Comparison of ENCODE assay signal across 1 cellular context in genomic region chr19:16661480-16662034, GRCh38.
TF ChIP-seq lines count a peak whose summit lies in the region.

No MANE protein-coding gene starts in this region.

TF ChIP-seq in GM12878, 131 proteins besides CTCF, POLR2A, EP300 and RAD21 (continued from another document):
- peak in 1 of 2 experiments; percentile 38; a peak in 1 of 4 replicates for TF ChIP-seq IKZF2 (IDR thresholded peaks at IDR 0.05)
- no peak for TF ChIP-seq HDGF (IDR thresholded peaks at IDR 0.05)
- no peak for TF ChIP-seq RELB (IDR thresholded peaks at IDR 0.05; ENCODE audit: low read depth)
- TF ChIP-seq KAT2A (conservative IDR thresholded peaks at IDR 0.05; ENCODE audit: control insufficient read depth, low read depth, low read length): no peak
- TF ChIP-seq KDM1A (IDR thresholded peaks at IDR 0.05; ENCODE audit: borderline replicate concordance): no peak
- 0 out of 2 replicates have a peak, but pooled peaks have one; percentile 23 for TF ChIP-seq BACH1 (IDR thresholded peaks at IDR 0.05; ENCODE audit: borderline replicate concordance)
- TF ChIP-seq SMAD1 (IDR thresholded peaks at IDR 0.05; ENCODE audit: low read depth, partially characterized antibody): no peak
- peak; percentile 84 for TF ChIP-seq TCF12 (IDR thresholded peaks at IDR 0.05; ENCODE audit: low read depth, low read length)
- no peak for TF ChIP-seq NRF1 (conservative IDR thresholded peaks at IDR 0.05; ENCODE audit: low read depth, low read length)
- no peak for TF ChIP-seq ATF2 (IDR thresholded peaks at IDR 0.05; ENCODE audit: low read length)
- TF ChIP-seq IKZF1 (conservative IDR thresholded peaks at IDR 0.05): no peak; the same call in 1 of the 2 replicates
- TF ChIP-seq SIN3A (IDR thresholded peaks at IDR 0.05; ENCODE audit: low read depth, low read length): no peak
- TF ChIP-seq ZBTB4 (CRISPR knock-in tag; IDR thresholded peaks at IDR 0.05): no peak
- TF ChIP-seq ZNF24 (IDR thresholded peaks at IDR 0.05): no peak
- TF ChIP-seq ZNF207 (IDR thresholded peaks at IDR 0.05; ENCODE audit: borderline replicate concordance): no peak
- TF ChIP-seq TCF3 (IDR thresholded peaks at IDR 0.05; ENCODE audit: borderline replicate concordance, insufficient read depth, low read depth, low read length): peak; percentile 82
- TF ChIP-seq ATF3 (IDR thresholded peaks at IDR 0.05; ENCODE audit: borderline replicate concordance, extremely low read depth, low read depth, low read length): no peak
- TF ChIP-seq NBN (IDR thresholded peaks at IDR 0.05): peak; percentile 59; the same call in 1 of the 2 replicates
- no peak for TF ChIP-seq TCF7 (IDR thresholded peaks at IDR 0.05; ENCODE audit: borderline replicate concordance)
- no peak for TF ChIP-seq PRDM15 (CRISPR knock-in tag; IDR thresholded peaks at IDR 0.05)
- TF ChIP-seq RUNX3 (IDR thresholded peaks at IDR 0.05; ENCODE audit: low read length): peak; percentile 85
- peak; percentile 44; the same call in 1 of the 2 replicates for TF ChIP-seq MTA2 (IDR thresholded peaks at IDR 0.05; ENCODE audit: low read depth)
- TF ChIP-seq GATAD2B (conservative IDR thresholded peaks at IDR 0.05; ENCODE audit: low read depth): peak; percentile 60
- no peak for TF ChIP-seq MYC (IDR thresholded peaks at IDR 0.05; ENCODE audit: insufficient read depth, insufficient read length, insufficient replicate concordance, low read length, severe bottlenecking)
